Comparison of ENCODE assay signal across 8 cellular contexts in the genomic region with DNA sequence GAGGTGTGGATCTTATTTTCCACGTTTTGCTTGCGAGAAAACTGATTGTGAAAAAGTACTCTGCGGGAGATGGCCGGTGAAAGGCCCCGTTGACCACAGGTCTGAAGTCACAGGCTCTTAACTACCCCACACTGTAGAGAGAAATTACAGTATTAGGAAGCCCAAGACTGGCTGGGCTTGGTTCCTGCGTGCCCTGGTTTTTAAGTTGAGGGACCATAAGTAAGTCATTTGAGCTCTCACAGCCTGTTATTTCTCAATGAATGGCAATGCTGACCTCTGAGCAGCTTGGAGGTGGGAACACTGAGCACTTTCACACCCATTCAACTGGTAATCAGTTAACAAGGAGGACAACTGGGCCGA. TPM values are rescaled to one million over a fixed set of nuclear protein-coding genes. Genes with fewer than 3 reads are reported as not detected.
DNase-seq lines count a peak whose midpoint lies in the region; ATAC-seq and TF ChIP-seq lines count a peak whose summit lies in the region.

No MANE protein-coding gene starts in this region.

- H3K27me3 Mint-ChIP-seq in Calu3 (ENCODE audit: unreplicated experiment) (no peaks in the 10 kb centered on the region), T-helper 17 cell (peaks cover 6% of the 10 kb centered on the region)

- CTCF ChIA-PET in Calu3 (lab: Charles Lee), result no interaction called here

- peak overlapping the region; percentile 80 for H3K4me3 Mint-ChIP-seq in Calu3 (ENCODE audit: low read depth, unreplicated experiment)
- no peak overlapping the region for H3K4me3 Mint-ChIP-seq in T-helper 17 cell

- no peak for TF ChIP-seq CTCF in Calu3 (IDR thresholded peaks at IDR 0.05; ENCODE audit: unreplicated experiment)
- no peak for TF ChIP-seq CTCF in astrocyte of the spinal cord (IDR thresholded peaks at IDR 0.05; ENCODE audit: low read depth, low read length)
- no peak for TF ChIP-seq CTCF in mucosa of descending colon (IDR thresholded peaks at IDR 0.05)

- no peaks in the 10 kb centered on the region for H3K36me3 ChIP-seq in mucosa of descending colon (ENCODE audit: low read depth)

- H3K9me3 ChIP-seq in mucosa of descending colon, result no peaks in the 10 kb centered on the region
- no peaks in the 10 kb centered on the region for H3K9me3 ChIP-seq in T-helper 17 cell (ENCODE audit: control insufficient read depth, low read length, poor library complexity, severe bottlenecking)

- in situ Hi-C loops in astrocyte of the spinal cord (cut with HindIII; ENCODE audit: low sequenced_read_pairs), result no loop called here

- H3K4me1 Mint-ChIP-seq in Calu3 (ENCODE audit: low read depth, unreplicated experiment) (peaks cover 16% of the 10 kb centered on the region), T-helper 17 cell (peaks cover 5% of the 10 kb centered on the region)

- H3K4me3 ChIP-seq in astrocyte of the spinal cord (ENCODE audit: low read depth, low read length), result peak overlapping the region; percentile 53
- no peak overlapping the region for H3K4me3 ChIP-seq in mucosa of descending colon

- H3K4me1 ChIP-seq in mucosa of descending colon (ENCODE audit: low read depth), result no peaks in the 10 kb centered on the region

- no peak for DNase-seq in Calu3
- DNase-seq in astrocyte of the spinal cord (ENCODE audit: low read depth, low spot score), result peak; percentile 33
- no peak for DNase-seq in mucosa of descending colon
- DNase-seq in T-helper 17 cell, result no peak
- DNase-seq in ecto neural progenitor cell (ENCODE audit: low spot score), result no peak
- no peak for DNase-seq in germinal center (ENCODE audit: low spot score)
- DNase-seq in stimulated activated CD4-positive, alpha-beta T cell treated with anti-CD3 and anti-CD28 coated beads, Interleukin-4, amount 100 ng/mL, for 1 hour, result no peak

- no peaks in the 10 kb centered on the region for H3K9me3 Mint-ChIP-seq in Calu3 (ENCODE audit: low read depth, unreplicated experiment)

- H3K27ac Mint-ChIP-seq in Calu3 (ENCODE audit: unreplicated experiment), result peak overlapping the region; percentile 60
- H3K27ac Mint-ChIP-seq in T-helper 17 cell, result no peak overlapping the region

- ATAC-seq in HG02759 (IDR thresholded peaks at IDR 0.05; ENCODE audit: unreplicated experiment) (peak; percentile 16), mucosa of descending colon (peak; percentile 15), T-helper 17 cell (no peak)

- H3K36me3 Mint-ChIP-seq in Calu3 (ENCODE audit: insufficient read depth, unreplicated experiment) (peaks cover 14% of the 10 kb centered on the region), T-helper 17 cell (ENCODE audit: low read depth) (no peaks in the 10 kb centered on the region)

- no TSS peak for BruUV-seq in Calu3 (replicated peaks; lab: Mats Ljungman, UMichigan)

- intact Hi-C loops in Calu3 (cut with micrococcal nuclease; ENCODE audit: unreplicated experiment), result loop anchor here (1.0 kb wide), 1 partner anchor 71 kb away; no protein-coding TSS in a partner anchor
- intact Hi-C loops in mucosa of descending colon (cut with DNase I, micrococcal nuclease), result no loop called here

RNA-seq across cellular contexts. Expression of a gene that starts 0.4 kb away (rescaled TPM):
- total RNA-seq in Calu3 (2022) (6.3 and 7.3 TPM in 2 replicates), mucosa of descending colon (1 to 10 TPM in 2 of 3 donors, under 1 TPM in 1; 0.98 to 4.1 (median 1.1) TPM), T-helper 17 cell (1 to 10 TPM; 1.0 to 2.2 TPM)
